In genomic region chr1:54199151-54199764, GRCh38 we compare ENCODE assay signal across 8 cellular contexts. TPM values are rescaled to one million over a fixed set of nuclear protein-coding genes. Genes with fewer than 3 reads are reported as not detected.
A peak's percentile ranks its signal among the peaks of the same experiment; 100 is the strongest.
DNase-seq lines count a peak whose midpoint lies in the region; ATAC-seq, FAIRE-seq and TF ChIP-seq lines count a peak whose summit lies in the region.

No MANE protein-coding gene starts in this region.

- peak overlapping the region; percentile 82 for H3K4me3 ChIP-seq in iPS-15b (ENCODE audit: low read depth, low read length)

- no peaks in the 10 kb centered on the region for H3K9me3 Mint-ChIP-seq in activated T-helper 17 cell treated with anti-CD3 and anti-CD28 coated beads, Interleukin-2, amount 50 U/mL, for 72 hours
- H3K9me3 Mint-ChIP-seq in stimulated activated effector memory CD8-positive, alpha-beta T cell treated with anti-CD3 and anti-CD28 coated beads, Interleukin-12 subunit alpha, Interleukin-12 subunit beta, amount 100 ng/mL, for 72 hours = no peaks in the 10 kb centered on the region

- H3K9ac ChIP-seq in iPS-15b (ENCODE audit: low read depth, low read length) = peak overlapping the region; percentile 74

- peaks cover 5% of the 10 kb centered on the region for H3K4me1 ChIP-seq in iPS-15b (ENCODE audit: control insufficient read depth, insufficient read depth, low read length)

- peaks cover 44% of the 10 kb centered on the region for H3K36me3 Mint-ChIP-seq in activated T-helper 17 cell treated with anti-CD3 and anti-CD28 coated beads, Interleukin-2, amount 50 U/mL, for 72 hours (ENCODE audit: low read depth)
- H3K36me3 Mint-ChIP-seq in stimulated activated effector memory CD8-positive, alpha-beta T cell treated with anti-CD3 and anti-CD28 coated beads, Interleukin-12 subunit alpha, Interleukin-12 subunit beta, amount 100 ng/mL, for 72 hours = peaks cover 37% of the 10 kb centered on the region

- H3K27me3 Mint-ChIP-seq in activated T-helper 17 cell treated with anti-CD3 and anti-CD28 coated beads, Interleukin-2, amount 50 U/mL, for 72 hours = no peaks in the 10 kb centered on the region

- peak; percentile 2 for ATAC-seq in activated T-helper 17 cell treated with anti-CD3 and anti-CD28 coated beads, Interleukin-2, amount 50 U/mL, for 72 hours (replicated peaks)
- peak; percentile 1 for ATAC-seq in stimulated activated effector memory CD8-positive, alpha-beta T cell treated with anti-CD3 and anti-CD28 coated beads, Interleukin-12 subunit alpha, Interleukin-12 subunit beta, amount 100 ng/mL, for 72 hours

- H3K36me3 ChIP-seq in iPS-15b (ENCODE audit: control insufficient read depth, insufficient read depth, low read length) = peaks cover 2% of the 10 kb centered on the region

- peak; percentile 28 for FAIRE-seq in GM12891 (lab: Jason Lieb, UNC)

- H3K27me3 ChIP-seq in iPS-15b (ENCODE audit: control insufficient read depth, insufficient read depth, low read length) = no peaks in the 10 kb centered on the region

- H3K4me1 Mint-ChIP-seq in activated T-helper 17 cell treated with anti-CD3 and anti-CD28 coated beads, Interleukin-2, amount 50 U/mL, for 72 hours = peaks cover 23% of the 10 kb centered on the region
- peaks cover 30% of the 10 kb centered on the region for H3K4me1 Mint-ChIP-seq in stimulated activated effector memory CD8-positive, alpha-beta T cell treated with anti-CD3 and anti-CD28 coated beads, Interleukin-12 subunit alpha, Interleukin-12 subunit beta, amount 100 ng/mL, for 72 hours

- TF ChIP-seq POLR2A in GM12891 (IDR thresholded peaks at IDR 0.05; ENCODE audit: low read depth, low read length) = no peak

- peak overlapping the region; percentile 94 for H3K27ac Mint-ChIP-seq in activated T-helper 17 cell treated with anti-CD3 and anti-CD28 coated beads, Interleukin-2, amount 50 U/mL, for 72 hours
- H3K27ac Mint-ChIP-seq in stimulated activated effector memory CD8-positive, alpha-beta T cell treated with anti-CD3 and anti-CD28 coated beads, Interleukin-12 subunit alpha, Interleukin-12 subunit beta, amount 100 ng/mL, for 72 hours = peak overlapping the region; percentile 92

- no peaks in the 10 kb centered on the region for H3K9me3 ChIP-seq in iPS-15b (ENCODE audit: control insufficient read depth, insufficient read depth, low read length)

- peak overlapping the region; percentile 98 for H3K4me3 Mint-ChIP-seq in activated T-helper 17 cell treated with anti-CD3 and anti-CD28 coated beads, Interleukin-2, amount 50 U/mL, for 72 hours
- H3K4me3 Mint-ChIP-seq in stimulated activated effector memory CD8-positive, alpha-beta T cell treated with anti-CD3 and anti-CD28 coated beads, Interleukin-12 subunit alpha, Interleukin-12 subunit beta, amount 100 ng/mL, for 72 hours = peak overlapping the region; percentile 92

- no peak for DNase-seq in GM12891 (ENCODE audit: insufficient read length, low spot score)
- peak; percentile 42 for DNase-seq in HT-29 (ENCODE audit: low spot score)
- no peak for DNase-seq in stimulated activated effector memory CD8-positive, alpha-beta T cell treated with anti-CD3 and anti-CD28 coated beads, Interleukin-12 subunit alpha, Interleukin-12 subunit beta, amount 100 ng/mL, for 72 hours (ENCODE audit: low spot score in 2 of 2)
- no peak for DNase-seq in OCI-M2 (lab: John Stamatoyannopoulos, UW; ENCODE audit: unreplicated experiment)
- DNase-seq in stimulated activated CD4-positive, alpha-beta T cell treated with anti-CD3 and anti-CD28 coated beads, Interleukin-4, amount 100 ng/mL, for 24 hours = no peak
- DNase-seq in activated CD8-positive, alpha-beta memory T cell treated with anti-CD3 and anti-CD28 coated beads, Interleukin-2, amount 50 U/mL, for 4 hours = no peak

TF ChIP-seq in GM12891, 5 proteins besides CTCF, POLR2A, EP300 and RAD21:
- no peak for TF ChIP-seq POLR2AphosphoS5 (IDR thresholded peaks at IDR 0.05; ENCODE audit: low read depth, low read length)
- no peak for TF ChIP-seq PAX5 (IDR thresholded peaks at IDR 0.05; ENCODE audit: insufficient read depth, low read length, severe bottlenecking)
- no peak for TF ChIP-seq SPI1 (IDR thresholded peaks at IDR 0.05; ENCODE audit: low read depth, low read length)
- TF ChIP-seq TAF1 (IDR thresholded peaks at IDR 0.05; ENCODE audit: low read depth, low read length) = no peak
- TF ChIP-seq POU2F2 (IDR thresholded peaks at IDR 0.05; ENCODE audit: low read depth, low read length) = no peak
TF ChIP-seq in GM12891: peak in this region for 0.

RNA-seq across cellular contexts. Expression of gene CYB5RL, which starts 0.6 kb away (rescaled TPM):
- 3.4 TPM for polyA plus RNA-seq in GM12891 (2012; ENCODE audit: low read depth, missing spikeins)
- total RNA-seq in HT-29 (2014; rRNA removed; shearing (Covaris generic)) = 5.3 and 6.1 TPM in 2 replicates
- total RNA-seq in activated T-helper 17 cell treated with anti-CD3 and anti-CD28 coated beads, Interleukin-2, amount 50 U/mL, for 72 hours = 10 to 100 TPM; 11.9 to 12.7 TPM

RNA-seq across cellular contexts. Expression of gene MRPL37, which starts 0.7 kb away (rescaled TPM):
- polyA plus RNA-seq in GM12891 (2012; ENCODE audit: low read depth, missing spikeins) = 125 TPM
- total RNA-seq in HT-29 (2014; rRNA removed; shearing (Covaris generic)) = 166 and 170 TPM in 2 replicates
- total RNA-seq in activated T-helper 17 cell treated with anti-CD3 and anti-CD28 coated beads, Interleukin-2, amount 50 U/mL, for 72 hours = 100 to 1,000 TPM; 115 to 164 TPM

RNA-seq across cellular contexts. Expression of gene CDCP2, which starts 46.5 kb away (rescaled TPM):
- not detected for polyA plus RNA-seq in GM12891 (2012; ENCODE audit: low read depth, missing spikeins)
- not detected in 2 replicates for total RNA-seq in HT-29 (2014; rRNA removed; shearing (Covaris generic))
- under 1 TPM in 1 of 2 donors, not detected in 1; 0.16 TPM for total RNA-seq in activated T-helper 17 cell treated with anti-CD3 and anti-CD28 coated beads, Interleukin-2, amount 50 U/mL, for 72 hours
